Comparison of ENCODE assay signal across 10 cellular contexts in the genomic region with DNA sequence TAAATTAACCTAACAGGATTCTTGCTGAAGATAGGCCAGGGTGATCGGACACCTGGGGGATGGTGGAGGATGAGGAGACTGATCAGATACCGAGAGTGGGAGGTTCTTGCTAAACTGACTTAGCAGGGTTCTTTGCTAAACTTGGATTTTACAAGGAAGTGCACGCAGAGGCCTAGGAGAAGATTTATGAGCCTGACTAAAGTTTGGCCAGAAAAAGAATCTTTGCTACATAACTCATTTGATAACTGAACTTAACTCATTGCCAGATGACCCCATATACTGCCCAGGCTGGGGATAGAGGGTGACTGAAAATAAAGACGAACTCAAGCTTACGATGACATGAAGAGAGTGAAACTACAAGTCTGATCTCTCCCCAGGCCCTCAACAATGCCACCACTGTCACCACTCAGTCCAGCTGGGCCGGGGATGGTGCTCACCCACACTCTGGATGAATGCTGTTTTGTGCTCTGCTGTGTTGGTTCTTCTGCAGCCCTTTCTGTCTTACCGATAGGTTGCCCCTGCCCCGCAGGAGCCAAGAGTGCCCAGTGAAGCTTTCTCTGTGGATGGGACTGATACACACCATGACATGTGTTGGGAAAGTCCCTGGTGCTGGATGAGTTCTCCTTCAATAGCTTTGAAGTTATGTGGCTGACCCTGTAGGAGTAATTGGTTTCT. TPM values are rescaled to one million over a fixed set of nuclear protein-coding genes. Genes with fewer than 3 reads are reported as not detected.
A peak's percentile ranks its signal among the peaks of the same experiment; 100 is the strongest.
DNase-seq lines count a peak whose midpoint lies in the region; ATAC-seq and TF ChIP-seq lines count a peak whose summit lies in the region.
"Had no signal": no experiment of that assay in that cellular context is flagged by ENCODE, and none has a peak within 500 bp of the region (broad histone marks: within the 10 kb centered on the region; RNA-seq: fewer than 3 reads in every experiment).

No MANE protein-coding gene starts in this region.

- H3K4me2 ChIP-seq in osteoblast (ENCODE audit: insufficient read depth, low read length) = peak overlapping the region; percentile 75

- peak; percentile 49 for ATAC-seq in HG03442 (IDR thresholded peaks at IDR 0.05; ENCODE audit: unreplicated experiment)
- no peak for ATAC-seq in GM19328 (IDR thresholded peaks at IDR 0.05; ENCODE audit: unreplicated experiment)
- ATAC-seq in naive thymus-derived CD8-positive, alpha-beta T cell = no peak

- H3K9me3 Mint-ChIP-seq in endodermal cell = no peaks in the 10 kb centered on the region
- no peaks in the 10 kb centered on the region for H3K9me3 Mint-ChIP-seq in naive thymus-derived CD8-positive, alpha-beta T cell

- peaks cover 71% of the 10 kb centered on the region for H3K4me1 Mint-ChIP-seq in endodermal cell
- peaks cover 0 to 29% (median 16%) of the 10 kb centered on the region in 4 donors for H3K4me1 Mint-ChIP-seq in naive thymus-derived CD8-positive, alpha-beta T cell

- H3K4me3 Mint-ChIP-seq in endodermal cell = no peak overlapping the region
- no peak overlapping the region for H3K4me3 Mint-ChIP-seq in naive thymus-derived CD8-positive, alpha-beta T cell

- peak overlapping the region; percentile 6 for H3K27ac Mint-ChIP-seq in endodermal cell
- H3K27ac Mint-ChIP-seq in naive thymus-derived CD8-positive, alpha-beta T cell = peak overlapping the region in 1 of 10 donors; percentile 12

- H3K27me3 Mint-ChIP-seq in endodermal cell (ENCODE audit: insufficient read depth) = no peaks in the 10 kb centered on the region
- H3K27me3 Mint-ChIP-seq in naive thymus-derived CD8-positive, alpha-beta T cell = peaks cover 0 to 4% (median 0%) of the 10 kb centered on the region in 5 donors

- POLR2A ChIA-PET in naive thymus-derived CD8-positive, alpha-beta T cell (lab: Charles Lee) = no interaction called here

- peaks cover 6% of the 10 kb centered on the region for H3K36me3 Mint-ChIP-seq in endodermal cell (ENCODE audit: low read depth)
- H3K36me3 Mint-ChIP-seq in naive thymus-derived CD8-positive, alpha-beta T cell = no peaks in the 10 kb centered on the region

- H3K4me1 ChIP-seq in endodermal cell (ENCODE audit: control insufficient read depth, insufficient read depth, low read length) (peaks cover 21% of the 10 kb centered on the region), osteoblast (ENCODE audit: insufficient read depth, low read length) (peaks cover 89% of the 10 kb centered on the region), SJCRH30 (peaks cover 30% of the 10 kb centered on the region)

- H3K27me3 ChIP-seq in endodermal cell (ENCODE audit: control insufficient read depth, insufficient read depth, low read length, poor library complexity, severe bottlenecking) (no peaks in the 10 kb centered on the region), osteoblast (ENCODE audit: insufficient read depth, low read length) (no peaks in the 10 kb centered on the region), SJCRH30 (no peaks in the 10 kb centered on the region)

- H3K27ac ChIP-seq in endodermal cell (ENCODE audit: low read depth, low read length) (no peak overlapping the region), osteoblast (ENCODE audit: low read depth, low read length) (peak overlapping the region; percentile 96), SJCRH30 (no peak overlapping the region)

- H3K9me3 ChIP-seq in endodermal cell (ENCODE audit: control insufficient read depth, low read length) (no peaks in the 10 kb centered on the region), osteoblast (ENCODE audit: low read depth, low read length) (no peaks in the 10 kb centered on the region), SJCRH30 (replicated peaks) (no peaks in the 10 kb centered on the region)

- TF ChIP-seq CTCF in endodermal cell (conservative IDR thresholded peaks at IDR 0.05) = no peak
- TF ChIP-seq CTCF in osteoblast (IDR thresholded peaks at IDR 0.05; ENCODE audit: extremely low read depth, low read depth, low read length) = no peak

- 91 to 94% methylated on average over 3 to 8 of the region's 8 CpGs for WGBS in endodermal cell (ENCODE audit: insufficient coverage in 1 of 2, insufficient read length in 1 of 2), 2 experiments

- no peak overlapping the region for H3K9ac ChIP-seq in endodermal cell (ENCODE audit: extremely low read depth, low read length, poor library complexity, severe bottlenecking)

- H4K20me1 ChIP-seq in osteoblast (ENCODE audit: insufficient read depth, low read length) = no peaks in the 10 kb centered on the region

- DNase-seq in Daoy (ENCODE audit: low read depth) = peak; percentile 60
- DNase-seq in endodermal cell = no peak
- no peak for DNase-seq in osteoblast (ENCODE audit: insufficient read length, low spot score, missing footprints)
- no peak for DNase-seq in T-helper 2 cell
- DNase-seq in naive thymus-derived CD8-positive, alpha-beta T cell = no peak
- DNase-seq in SJCRH30 = no peak
- DNase-seq: NCI-H1105 treated with DMSO at 0.1 percent for 48 hours; stimulated activated CD4-positive, alpha-beta T cell treated with anti-CD3 and anti-CD28 coated beads, Interleukin-1b, Interleukin-23, amount 100 ng/mL, for 48 hours had no signal

- no peaks in the 10 kb centered on the region for H3K36me3 ChIP-seq in endodermal cell (ENCODE audit: control insufficient read depth, insufficient read depth, low read length)
- peaks cover 3% of the 10 kb centered on the region for H3K36me3 ChIP-seq in osteoblast (ENCODE audit: insufficient read depth, low read length)
- no peaks in the 10 kb centered on the region for H3K36me3 ChIP-seq in SJCRH30

- no peak overlapping the region for H2AFZ ChIP-seq in osteoblast (ENCODE audit: low read length)

- peaks cover 92% of the 10 kb centered on the region for H3K79me2 ChIP-seq in osteoblast (ENCODE audit: insufficient read depth, low read length)

- H3K4me3 ChIP-seq in endodermal cell (ENCODE audit: low read length) (no peak overlapping the region), osteoblast (ENCODE audit: insufficient read depth, low read length) (no peak overlapping the region), SJCRH30 (no peak overlapping the region)

RNA-seq across cellular contexts. Expression of a gene that starts 29.0 kb away (rescaled TPM):
- 77.7 and 96.9 TPM in 2 replicates for total RNA-seq in Daoy (2014; rRNA removed; shearing (Covaris generic))
- total RNA-seq in endodermal cell (100 to 1,000 TPM in 1 of 2 donors, 10 to 100 TPM in 1; 98.5 to 213 TPM), osteoblast (166 and 179 TPM in 2 replicates)
- polyA plus RNA-seq in endodermal cell (2013, experiment 1 of 2) = 28.0 TPM
- polyA plus RNA-seq in endodermal cell (2013, experiment 2 of 2) = 25.9 TPM
- 1 to 10 TPM; 7.8 to 9.2 TPM for total RNA-seq in naive thymus-derived CD8-positive, alpha-beta T cell
- polyA plus RNA-seq in naive thymus-derived CD8-positive, alpha-beta T cell = 1 to 10 TPM; 3.8 to 4.1 (median 4.0) TPM
- 51.9 and 53.5 TPM in 2 replicates for total RNA-seq in SJCRH30 (2014; rRNA removed; shearing (Covaris generic))
